9 cellular contexts compared by ENCODE assay signal in genomic region chr5:150636391-150637244, GRCh38. TPM values are rescaled to one million over a fixed set of nuclear protein-coding genes. Genes with fewer than 3 reads are reported as not detected.
A peak's percentile ranks its signal among the peaks of the same experiment; 100 is the strongest.
DNase-seq lines count a peak whose midpoint lies in the region; ATAC-seq, FAIRE-seq and TF ChIP-seq lines count a peak whose summit lies in the region.
"Had no signal": no experiment of that assay in that cellular context is flagged by ENCODE, and none has a peak within 500 bp of the region (broad histone marks: within the 10 kb centered on the region; RNA-seq: fewer than 3 reads in every experiment).

No MANE protein-coding gene starts in this region.

- no peak overlapping the region for H3K9ac ChIP-seq in kidney (ENCODE audit: low read length in 2 of 2)

- no peak for FAIRE-seq in kidney (lab: Jason Lieb, UNC)
- FAIRE-seq: GM12892 had no signal

- no peaks in the 10 kb centered on the region for H3K9me3 ChIP-seq in body of pancreas
- no peaks in the 10 kb centered on the region for H3K9me3 ChIP-seq in kidney (ENCODE audit: control insufficient read depth in 1 of 2, low read length in 2 of 2)
- no peaks in the 10 kb centered on the region for H3K9me3 ChIP-seq in thyroid gland

- WGBS in body of pancreas, 2 donors, result 65 to 66% methylated on average over 6 of the region's 6 CpGs
- WGBS in thyroid gland, 2 donors, result 77 to 83% methylated on average over 6 of the region's 6 CpGs

- H3K27me3 ChIP-seq in body of pancreas (no peaks in the 10 kb centered on the region), thyroid gland (no peaks in the 10 kb centered on the region)

- TF ChIP-seq CTCF in body of pancreas (IDR thresholded peaks at IDR 0.05) (no peak), kidney (IDR thresholded peaks at IDR 0.05; ENCODE audit: borderline replicate concordance, extremely low read depth, insufficient read depth) (no peak), thyroid gland (IDR thresholded peaks at IDR 0.05) (no peak)

- intact Hi-C loops in body of pancreas (cut with DNase I) (no loop called here), kidney (cut with DNase I) (no loop called here), thyroid gland (cut with DNase I) (no loop called here)

- DNase-seq in body of pancreas (peak; percentile 64 to 83 (median 72)), kidney (peak; percentile 84), thyroid gland (peak; percentile 74 to 89), CD1c-positive myeloid dendritic cell (ENCODE audit: extremely low spot score) (no peak), NCI-H526 (lab: John Stamatoyannopoulos, UW) (no peak)

- no peak overlapping the region for H3K4me3 ChIP-seq in body of pancreas
- H3K4me3 ChIP-seq in kidney (ENCODE audit: low read length in 2 of 2), result no peak overlapping the region
- H3K4me3 ChIP-seq in thyroid gland (replicated peaks in 1 of 3), result no peak overlapping the region

- H3K36me3 ChIP-seq in body of pancreas (replicated peaks in 1 of 2; ENCODE audit: insufficient read depth in 1 of 2, low read depth in 2 of 2) (no peaks in the 10 kb centered on the region), kidney (ENCODE audit: control insufficient read depth in 1 of 2, insufficient read depth in 2 of 2, low read length in 2 of 2) (no peaks in the 10 kb centered on the region), thyroid gland (no peaks in the 10 kb centered on the region)

- H3K27ac ChIP-seq in body of pancreas, result peak overlapping the region; percentile 52 to 88 (median 86)
- peak overlapping the region in 1 of 2 donors; percentile 45 for H3K27ac ChIP-seq in kidney (ENCODE audit: low read depth in 2 of 2, low read length in 2 of 2)
- H3K27ac ChIP-seq in thyroid gland, result peak overlapping the region; percentile 46 to 87 (median 78)

- ATAC-seq in body of pancreas (no peak), HG02852 (IDR thresholded peaks at IDR 0.05; ENCODE audit: unreplicated experiment) (no peak), GM21717 (IDR thresholded peaks at IDR 0.05; ENCODE audit: unreplicated experiment) (no peak)

- no peak for TF ChIP-seq EP300 in Ishikawa (IDR thresholded peaks at IDR 0.05; ENCODE audit: borderline replicate concordance)

- H3K4me1 ChIP-seq in body of pancreas (peaks cover 66% of the 10 kb centered on the region), kidney (ENCODE audit: control insufficient read depth in 1 of 2, insufficient read depth in 1 of 2, low read depth in 1 of 2, low read length in 2 of 2) (peaks cover 28 to 32% of the 10 kb centered on the region in 2 donors), thyroid gland (peaks cover 23 to 61% of the 10 kb centered on the region in 2 donors)

- TF ChIP-seq RAD21 in Ishikawa (IDR thresholded peaks at IDR 0.05; ENCODE audit: low read depth), result no peak

- TF ChIP-seq POLR2A in body of pancreas (IDR thresholded peaks at IDR 0.05) (no peak), thyroid gland (IDR thresholded peaks at IDR 0.05) (no peak)

TF ChIP-seq in Ishikawa, 13 proteins besides CTCF, POLR2A, EP300 and RAD21:
- TF ChIP-seq TEAD4 (IDR thresholded peaks at IDR 0.05) (no peak), REST (IDR thresholded peaks at IDR 0.05; ENCODE audit: low read depth) (no peak), NFIC (IDR thresholded peaks at IDR 0.05) (peak; percentile 76), YY1 (IDR thresholded peaks at IDR 0.05; ENCODE audit: low read depth) (0 out of 2 replicates have a peak, but pooled peaks have one; percentile 16)

RNA-seq across cellular contexts. Expression of gene SYNPO, which starts 3.8 kb away (rescaled TPM):
- total RNA-seq in body of pancreas (10 to 100 TPM; 18.4 to 40.9 TPM), kidney (87.6 TPM), thyroid gland (10 to 100 TPM in 3 of 4 donors, 1 to 10 TPM in 1; 8.8 to 19.3 (median 14.1) TPM)
- polyA plus RNA-seq in kidney (ENCODE audit: insufficient read depth, low read depth, low replicate concordance), result 46.3 TPM

RNA-seq across cellular contexts. Expression of gene MYOZ3, which starts 24.4 kb away (rescaled TPM):
- total RNA-seq in body of pancreas, result under 1 TPM in 1 of 2 donors, not detected in 1; 0.26 TPM
- 0.66 TPM for total RNA-seq in kidney
- polyA plus RNA-seq in kidney (ENCODE audit: insufficient read depth, low read depth, low replicate concordance), result 1.3 TPM
- under 1 TPM in 3 of 4 donors, not detected in 1; 0.11 to 0.29 (median 0.13) TPM for total RNA-seq in thyroid gland

Comparison
In these comparisons a context has a peak if more than half of its experiments do, and no peak if none do; other contexts are left out.
1. DNase-seq: peak in body of pancreas (4 of 4), kidney (single experiment) and thyroid gland (2 of 2); none in CD1c-positive myeloid dendritic cell (single experiment) and NCI-H526 (0 of 2).